In genomic region chr2:229563388-229563787, GRCh38 we compare ENCODE assay signal across 25 cellular contexts.
"Had no signal": no experiment of that assay in that cellular context is flagged by ENCODE, and none has a peak within 500 bp of the region (broad histone marks: within the 10 kb centered on the region; RNA-seq: fewer than 3 reads in every experiment).

No MANE protein-coding gene starts in this region.

- H3K27me3 ChIP-seq: neural progenitor cell, ovary, right atrium auricular region, stomach, testis, thyroid gland, transverse colon, upper lobe of right lung had no signal

- H2AFZ ChIP-seq: neural progenitor cell had no signal

- H3K9me3 ChIP-seq: left ventricle myocardium inferior, ovary, right atrium auricular region, stomach, testis, thyroid gland, transverse colon, upper lobe of right lung had no signal

- H3K4me3 ChIP-seq: left ventricle myocardium inferior, lung, neural progenitor cell, ovary, right atrium auricular region, skin epidermis, stomach, testis, thyroid gland, transverse colon, upper lobe of right lung had no signal

- FAIRE-seq: keratinocyte had no signal

- H3K36me3 ChIP-seq: left ventricle myocardium inferior, neural progenitor cell, ovary, right atrium auricular region, stomach, thyroid gland, transverse colon, upper lobe of right lung had no signal

- H3K4me2 ChIP-seq: neural progenitor cell had no signal

- ATAC-seq: natural killer cell; sciatic nerve; stimulated activated naive B cell treated with anti-CD40 and anti-IgM and Interleukin-4, amounts not matched to agents 10 μg/mL and 1 μg/mL and 100 μg/mL, for 72 hours; stimulated activated naive CD8-positive, alpha-beta T cell treated with anti-CD3 and anti-CD28 coated beads, Interleukin-15, Interleukin-2, amounts not matched to agents 100 U/mL and 50 U/mL, for 24 hours; upper lobe of right lung had no signal

- H3K4me1 ChIP-seq: left ventricle myocardium inferior, neural progenitor cell, right atrium auricular region, stomach, testis, thyroid gland, transverse colon, upper lobe of right lung had no signal

- H3K9ac ChIP-seq: neural progenitor cell had no signal

- DNase-seq: hippocampal formation; kidney glomerular epithelial cell; left ventricle myocardium inferior; mesendoderm; naive B cell; natural killer cell; nephron progenitor cell; ovary; stimulated activated CD4-positive, alpha-beta T cell treated with anti-CD3 and anti-CD28 coated beads, Interleukin-12 subunit alpha, Interleukin-12 subunit beta, amount 100 ng/mL, for 4 hours; stimulated activated CD4-positive, alpha-beta T cell treated with anti-CD3 and anti-CD28 coated beads, Interleukin-15, amount 100 ng/mL, for 24 hours; stimulated activated CD4-positive, alpha-beta T cell treated with anti-CD3 and anti-CD28 coated beads, Interleukin-2, amount 100 ng/mL, for 24 hours; stimulated activated CD4-positive, alpha-beta T cell treated with anti-CD3 and anti-CD28 coated beads, Interleukin-4, amount 100 ng/mL, for 1 hour; stimulated activated naive B cell treated with anti-CD40 and anti-IgM and Interleukin-4, amounts not matched to agents 10 μg/mL and 1 μg/mL and 100 μg/mL, for 72 hours; stimulated activated naive CD8-positive, alpha-beta T cell treated with anti-CD3 and anti-CD28 coated beads, Interleukin-15, Interleukin-2, amounts not matched to agents 100 U/mL and 50 U/mL, for 24 hours; stomach; testis; thyroid gland; transverse colon; upper lobe of right lung had no signal

- H3K27ac ChIP-seq: left ventricle myocardium inferior, neural progenitor cell, ovary, right atrium auricular region, skin epidermis, stomach, testis, thyroid gland, transverse colon, upper lobe of right lung had no signal
